12 cellular contexts compared by ENCODE assay signal in genomic region chr7:102321351-102322201, GRCh38. TPM values are rescaled to one million over a fixed set of nuclear protein-coding genes. Genes with fewer than 3 reads are reported as not detected.
DNase-seq lines count a peak whose midpoint lies in the region; ATAC-seq and TF ChIP-seq lines count a peak whose summit lies in the region.
"Had no signal": no experiment of that assay in that cellular context is flagged by ENCODE, and none has a peak within 500 bp of the region (broad histone marks: within the 10 kb centered on the region; RNA-seq: fewer than 3 reads in every experiment).

No MANE protein-coding gene starts in this region.

- H4K20me1 ChIP-seq in hepatocyte (ENCODE audit: insufficient read depth, poor library complexity, severe bottlenecking) = no peaks in the 10 kb centered on the region

- H3K9me2 ChIP-seq in hepatocyte (replicated peaks; ENCODE audit: insufficient read depth) = no peaks in the 10 kb centered on the region

- H3K36me3 Mint-ChIP-seq in activated T-cell treated with anti-CD3 and anti-CD28 coated beads, Interleukin-2, amount 50 U/mL, for 72 hours (ENCODE audit: insufficient read depth in 2 of 2) = no peaks in the 10 kb centered on the region
- H3K36me3 Mint-ChIP-seq in WTC11 = peaks cover 6% of the 10 kb centered on the region
- H3K36me3 Mint-ChIP-seq in T-helper 2 cell treated with Interferon-gamma antibody and Interleukin-4, amounts not matched to agents 5 μg/mL and 100 μg/mL, for 36 hours (ENCODE audit: low read depth) = no peaks in the 10 kb centered on the region

- peaks cover 16% of the 10 kb centered on the region for H3K27me3 Mint-ChIP-seq in activated T-cell treated with anti-CD3 and anti-CD28 coated beads, Interleukin-2, amount 50 U/mL, for 72 hours (ENCODE audit: low read depth)
- peaks cover 13% of the 10 kb centered on the region for H3K27me3 Mint-ChIP-seq in WTC11 (ENCODE audit: low read depth)
- no peaks in the 10 kb centered on the region for H3K27me3 Mint-ChIP-seq in T-helper 2 cell treated with Interferon-gamma antibody and Interleukin-4, amounts not matched to agents 5 μg/mL and 100 μg/mL, for 36 hours (ENCODE audit: low read depth)
- H3K27me3 Mint-ChIP-seq: stimulated activated naive CD8-positive, alpha-beta T cell treated with anti-CD3 and anti-CD28 coated beads, Interleukin-15, Interleukin-2, amounts not matched to agents 100 ng/mL and 50 ng/mL, for 24 hours had no signal

- CTCF ChIA-PET in WTC11 (lab: Charles Lee) = interaction anchor here (0.6 to 2.2 kb wide), 9 partner anchors 21 to 778 kb away, joined by 3 to 17 read pairs (median 4); partner anchors contain the start of gene PRKRIP1

- no peak overlapping the region for H2AFZ ChIP-seq in hepatocyte

- no peaks in the 10 kb centered on the region for H3K79me2 ChIP-seq in hepatocyte

- peak overlapping the region; percentile 62 for H3K4me2 ChIP-seq in hepatocyte

- peak; percentile 64 to 73 for ATAC-seq in activated T-cell treated with anti-CD3 and anti-CD28 coated beads, Interleukin-2, amount 50 U/mL, for 72 hours (replicated peaks in 1 of 2)
- peak; percentile 74 for ATAC-seq in WTC11

- TF ChIP-seq CTCF in WTC11 (IDR thresholded peaks at IDR 0.05) (no peak), hepatocyte (IDR thresholded peaks at IDR 0.05; ENCODE audit: poor library complexity) (no peak)

- no peaks in the 10 kb centered on the region for H3K4me1 Mint-ChIP-seq in activated T-cell treated with anti-CD3 and anti-CD28 coated beads, Interleukin-2, amount 50 U/mL, for 72 hours (ENCODE audit: low read depth)
- peaks cover 19% of the 10 kb centered on the region for H3K4me1 Mint-ChIP-seq in WTC11
- no peaks in the 10 kb centered on the region for H3K4me1 Mint-ChIP-seq in T-helper 2 cell treated with Interferon-gamma antibody and Interleukin-4, amounts not matched to agents 5 μg/mL and 100 μg/mL, for 36 hours (ENCODE audit: low read depth)

- 47% methylated on average over 56 of the region's 73 CpGs for WGBS in hepatocyte (ENCODE audit: low lambda C conversion rate, missing lambda C conversion rate)

- H3K27ac ChIP-seq in hepatocyte = no peak overlapping the region
- no peak overlapping the region for H3K27ac ChIP-seq in subcutaneous abdominal adipose tissue (ENCODE audit: low read depth, low read length)
- H3K27ac ChIP-seq: lower lobe of right lung had no signal

- H3K9me3 Mint-ChIP-seq in activated T-cell treated with anti-CD3 and anti-CD28 coated beads, Interleukin-2, amount 50 U/mL, for 72 hours = no peaks in the 10 kb centered on the region
- no peaks in the 10 kb centered on the region for H3K9me3 Mint-ChIP-seq in WTC11
- H3K9me3 Mint-ChIP-seq in T-helper 2 cell treated with Interferon-gamma antibody and Interleukin-4, amounts not matched to agents 5 μg/mL and 100 μg/mL, for 36 hours = no peaks in the 10 kb centered on the region
- H3K9me3 Mint-ChIP-seq: stimulated activated naive CD8-positive, alpha-beta T cell treated with anti-CD3 and anti-CD28 coated beads, Interleukin-15, Interleukin-2, amounts not matched to agents 100 ng/mL and 50 ng/mL, for 24 hours had no signal

- H3K4me3 ChIP-seq in hepatocyte = no peak overlapping the region
- peak overlapping the region in 3 of 5 donors; percentile 4 to 42 (median 11) for H3K4me3 ChIP-seq in subcutaneous abdominal adipose tissue (ENCODE audit: low read depth in 1 of 5, low read length in 5 of 5)
- H3K4me3 ChIP-seq: lower lobe of right lung had no signal

- H3K36me3 ChIP-seq in hepatocyte (replicated peaks; ENCODE audit: insufficient read depth, low read depth) (no peaks in the 10 kb centered on the region), subcutaneous abdominal adipose tissue (ENCODE audit: control insufficient read depth in 5 of 5, insufficient read depth in 5 of 5, low read length in 5 of 5) (peaks cover 0 to 2% (median 0%) of the 10 kb centered on the region in 5 donors)
- H3K36me3 ChIP-seq: lower lobe of right lung had no signal

- H3K9ac ChIP-seq in subcutaneous abdominal adipose tissue (ENCODE audit: low read length in 5 of 5) = no peak overlapping the region

- H3K27ac Mint-ChIP-seq in activated T-cell treated with anti-CD3 and anti-CD28 coated beads, Interleukin-2, amount 50 U/mL, for 72 hours = no peak overlapping the region
- no peak overlapping the region for H3K27ac Mint-ChIP-seq in WTC11
- H3K27ac Mint-ChIP-seq in T-helper 2 cell treated with Interferon-gamma antibody and Interleukin-4, amounts not matched to agents 5 μg/mL and 100 μg/mL, for 36 hours = no peak overlapping the region
- H3K27ac Mint-ChIP-seq: stimulated activated naive CD8-positive, alpha-beta T cell treated with anti-CD3 and anti-CD28 coated beads, Interleukin-15, Interleukin-2, amounts not matched to agents 100 ng/mL and 50 ng/mL, for 24 hours had no signal

- peak overlapping the region in 1 of 2 donors; percentile 47 for H3K4me3 Mint-ChIP-seq in activated T-cell treated with anti-CD3 and anti-CD28 coated beads, Interleukin-2, amount 50 U/mL, for 72 hours
- peak overlapping the region; percentile 38 for H3K4me3 Mint-ChIP-seq in WTC11
- H3K4me3 Mint-ChIP-seq in T-helper 2 cell treated with Interferon-gamma antibody and Interleukin-4, amounts not matched to agents 5 μg/mL and 100 μg/mL, for 36 hours = no peak overlapping the region
- H3K4me3 Mint-ChIP-seq: stimulated activated naive CD8-positive, alpha-beta T cell treated with anti-CD3 and anti-CD28 coated beads, Interleukin-15, Interleukin-2, amounts not matched to agents 100 ng/mL and 50 ng/mL, for 24 hours had no signal

- no peaks in the 10 kb centered on the region for H3K27me3 ChIP-seq in hepatocyte
- peaks cover 0 to 13% (median 0%) of the 10 kb centered on the region in 5 donors for H3K27me3 ChIP-seq in subcutaneous abdominal adipose tissue (ENCODE audit: control insufficient read depth in 5 of 5, insufficient read depth in 4 of 5, low read length in 5 of 5)

- POLR2A ChIA-PET in WTC11 (lab: Charles Lee) = interaction anchor here (0.6 kb wide), 1 partner anchor 15 kb away, joined by 3 read pairs; no protein-coding TSS in a partner anchor

- DNase-seq in activated T-cell treated with anti-CD3 and anti-CD28 coated beads, Interleukin-2, amount 50 U/mL, for 72 hours = peak; percentile 22 to 25
- DNase-seq in activated T-cell treated with anti-CD3 and anti-CD28 coated beads for 4 hours = no peak
- peak; percentile 74 for DNase-seq in WTC11 (ENCODE audit: low spot score)
- peak; percentile 67 for DNase-seq in hepatocyte (ENCODE audit: low spot score)
- no peak for DNase-seq in T-helper 2 cell treated with Interferon-gamma antibody and Interleukin-4, amounts not matched to agents 5 μg/mL and 100 μg/mL, for 36 hours (ENCODE audit: low spot score)
- DNase-seq in activated T-cell treated with anti-CD3 and anti-CD28 coated beads, Interleukin-2, amount 50 U/mL, for 1 hour = no peak
- DNase-seq in KG1 (lab: John Stamatoyannopoulos, UW) = no peak
- DNase-seq: activated naive CD4-positive, alpha-beta T cell treated with anti-CD3 and anti-CD28 coated beads, Interleukin-2, amount 50 U/mL, for 16 hours; lower lobe of right lung; T-helper 1 cell had no signal

- H3K9me3 ChIP-seq in hepatocyte (ENCODE audit: low read depth) (no peaks in the 10 kb centered on the region), subcutaneous abdominal adipose tissue (ENCODE audit: control insufficient read depth in 5 of 5, low read length in 5 of 5) (no peaks in the 10 kb centered on the region)
- H3K9me3 ChIP-seq: lower lobe of right lung had no signal

- H3K4me1 ChIP-seq in hepatocyte (ENCODE audit: insufficient read depth) = no peaks in the 10 kb centered on the region
- peaks cover 0 to 44% (median 13%) of the 10 kb centered on the region in 5 donors for H3K4me1 ChIP-seq in subcutaneous abdominal adipose tissue (ENCODE audit: control insufficient read depth in 5 of 5, insufficient read depth in 5 of 5, low read length in 5 of 5)
- H3K4me1 ChIP-seq: lower lobe of right lung had no signal

TF ChIP-seq in WTC11, 78 proteins besides CTCF, POLR2A, EP300 and RAD21 (continues in another document):
- TF ChIP-seq CBFB (CRISPR knock-in tag; IDR thresholded peaks at IDR 0.05; ENCODE audit: low read depth) (no peak), GABPB1 (CRISPR knock-in tag; IDR thresholded peaks at IDR 0.05) (no peak), FOXP1 (CRISPR knock-in tag; IDR thresholded peaks at IDR 0.05; ENCODE audit: borderline replicate concordance) (no peak), ZNF671 (CRISPR knock-in tag; IDR thresholded peaks at IDR 0.05) (no peak), KAT7 (CRISPR knock-in tag; IDR thresholded peaks at IDR 0.05; ENCODE audit: borderline replicate concordance) (no peak), SP1 (CRISPR knock-in tag; conservative IDR thresholded peaks at IDR 0.05) (peak; percentile 48; the same call in 1 of the 2 replicates), ZNF281 (CRISPR knock-in tag; IDR thresholded peaks at IDR 0.05) (no peak), TP53 (CRISPR knock-in tag; IDR thresholded peaks at IDR 0.05) (0 out of 2 replicates have a peak, but pooled peaks have one; percentile 37), TCF7 (CRISPR knock-in tag; IDR thresholded peaks at IDR 0.05; ENCODE audit: low read depth) (no peak; the same call in 1 of the 2 replicates)

RNA-seq across cellular contexts. Expression of gene SPDYE6, which starts 34.7 kb away (rescaled TPM):
- total RNA-seq in activated T-cell treated with anti-CD3 and anti-CD28 coated beads, Interleukin-2, amount 50 U/mL, for 72 hours = not detected
- total RNA-seq in WTC11 (2021) = not detected in 3 replicates
- not detected in 2 replicates for total RNA-seq in hepatocyte
- polyA plus RNA-seq in hepatocyte = 0.68 and 1.0 TPM in 2 replicates
- total RNA-seq: lower lobe of right lung had no signal

RNA-seq across cellular contexts. Expression of gene SH2B2, which starts 34.9 kb away (rescaled TPM):
- 1 to 10 TPM; 5.0 to 6.8 TPM for total RNA-seq in activated T-cell treated with anti-CD3 and anti-CD28 coated beads, Interleukin-2, amount 50 U/mL, for 72 hours
- total RNA-seq in WTC11 (2021) (14.7 to 16.5 TPM (median 15.9 TPM) in 3 replicates), hepatocyte (3.2 and 3.8 TPM in 2 replicates)
- polyA plus RNA-seq in hepatocyte = 6.7 and 7.1 TPM in 2 replicates

Comparison
In these comparisons a context has a peak if more than half of its experiments do, and no peak if none do; other contexts are left out.
1. DNase-seq: peak in activated T-cell treated with anti-CD3 and anti-CD28 coated beads, Interleukin-2, amount 50 U/mL, for 72 hours (2 of 2), WTC11 (single experiment) and hepatocyte (single experiment); none in activated T-cell treated with anti-CD3 and anti-CD28 coated beads for 4 hours (single experiment), T-helper 2 cell treated with Interferon-gamma antibody and Interleukin-4, amounts not matched to agents 5 μg/mL and 100 μg/mL, for 36 hours (single experiment), activated T-cell treated with anti-CD3 and anti-CD28 coated beads, Interleukin-2, amount 50 U/mL, for 1 hour (single experiment) and KG1 (single experiment).